15 cellular contexts compared by ENCODE assay signal in the genomic region with DNA sequence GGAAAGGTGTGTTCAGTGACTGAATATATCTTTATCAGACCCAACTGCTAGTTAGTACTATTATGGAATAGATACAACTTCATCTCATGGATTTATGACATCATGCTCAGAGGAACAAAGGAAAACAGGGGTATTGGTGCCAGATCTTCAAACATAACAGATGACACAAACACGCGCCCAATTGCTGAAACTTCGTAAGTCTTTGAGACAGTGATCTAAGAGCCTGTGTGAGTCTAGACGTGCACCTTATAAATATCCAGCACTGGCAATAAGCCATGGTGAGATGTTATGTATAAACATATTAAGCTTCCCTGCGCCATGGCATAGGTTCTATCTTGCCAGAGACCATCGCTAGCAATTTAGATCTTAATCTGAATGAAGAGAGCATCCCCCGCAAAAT.
"Had no signal": no experiment of that assay in that cellular context is flagged by ENCODE, and none has a peak within 500 bp of the region (broad histone marks: within the 10 kb centered on the region; RNA-seq: fewer than 3 reads in every experiment).

No MANE protein-coding gene starts in this region.

- H3K4me3 ChIP-seq: dorsolateral prefrontal cortex, esophagus squamous epithelium, heart left ventricle, left ventricle myocardium inferior, ovary, tibial nerve had no signal

- H3K27ac Mint-ChIP-seq: stimulated activated effector memory CD8-positive, alpha-beta T cell treated with anti-CD3 and anti-CD28 coated beads, Interleukin-12 subunit alpha, Interleukin-12 subunit beta, amount 100 ng/mL, for 72 hours; T-helper 2 cell treated with Interferon-gamma antibody and Interleukin-4, amounts not matched to agents 5 μg/mL and 100 μg/mL, for 36 hours had no signal

- H3K4me3 Mint-ChIP-seq: activated naive CD8-positive, alpha-beta T cell; stimulated activated effector memory CD8-positive, alpha-beta T cell treated with anti-CD3 and anti-CD28 coated beads, Interleukin-12 subunit alpha, Interleukin-12 subunit beta, amount 100 ng/mL, for 72 hours; T-helper 2 cell treated with Interferon-gamma antibody and Interleukin-4, amounts not matched to agents 5 μg/mL and 100 μg/mL, for 36 hours had no signal

- DNase-seq: activated CD4-positive, alpha-beta T cell treated with anti-CD3 and anti-CD28 coated beads, Interleukin-2, amount 50 U/mL, for 4 hours; activated effector memory CD4-positive, alpha-beta T cell treated with anti-CD3 and anti-CD28 coated beads, Interleukin-2, amount 50 U/mL, for 16 hours; activated T-cell treated with anti-CD3 and anti-CD28 coated beads, Interleukin-2, amount 50 U/mL, for 1 hour; dorsolateral prefrontal cortex; esophagus squamous epithelium; heart left ventricle; left ventricle myocardium inferior; mesendoderm; ovary; SW 1271 had no signal

- H3K27me3 Mint-ChIP-seq: activated naive CD8-positive, alpha-beta T cell had no signal

- H3K9me3 ChIP-seq: esophagus squamous epithelium, heart left ventricle, left ventricle myocardium inferior, ovary, tibial nerve had no signal

- H3K36me3 ChIP-seq: ovary had no signal

- H3K27ac ChIP-seq: brain microvascular endothelial cell, dorsolateral prefrontal cortex, left ventricle myocardium inferior, ovary, tibial nerve had no signal

- H3K9me3 Mint-ChIP-seq: stimulated activated effector memory CD8-positive, alpha-beta T cell treated with anti-CD3 and anti-CD28 coated beads, Interleukin-12 subunit alpha, Interleukin-12 subunit beta, amount 100 ng/mL, for 72 hours; T-helper 2 cell treated with Interferon-gamma antibody and Interleukin-4, amounts not matched to agents 5 μg/mL and 100 μg/mL, for 36 hours had no signal

- H3K36me3 Mint-ChIP-seq: activated naive CD8-positive, alpha-beta T cell; stimulated activated effector memory CD8-positive, alpha-beta T cell treated with anti-CD3 and anti-CD28 coated beads, Interleukin-12 subunit alpha, Interleukin-12 subunit beta, amount 100 ng/mL, for 72 hours had no signal

- ATAC-seq: heart left ventricle had no signal

- H3K27me3 ChIP-seq: brain microvascular endothelial cell, dorsolateral prefrontal cortex, esophagus squamous epithelium, heart left ventricle, ovary, tibial nerve had no signal
